ENCODE assay signal across 8 cellular contexts in the genomic region with DNA sequence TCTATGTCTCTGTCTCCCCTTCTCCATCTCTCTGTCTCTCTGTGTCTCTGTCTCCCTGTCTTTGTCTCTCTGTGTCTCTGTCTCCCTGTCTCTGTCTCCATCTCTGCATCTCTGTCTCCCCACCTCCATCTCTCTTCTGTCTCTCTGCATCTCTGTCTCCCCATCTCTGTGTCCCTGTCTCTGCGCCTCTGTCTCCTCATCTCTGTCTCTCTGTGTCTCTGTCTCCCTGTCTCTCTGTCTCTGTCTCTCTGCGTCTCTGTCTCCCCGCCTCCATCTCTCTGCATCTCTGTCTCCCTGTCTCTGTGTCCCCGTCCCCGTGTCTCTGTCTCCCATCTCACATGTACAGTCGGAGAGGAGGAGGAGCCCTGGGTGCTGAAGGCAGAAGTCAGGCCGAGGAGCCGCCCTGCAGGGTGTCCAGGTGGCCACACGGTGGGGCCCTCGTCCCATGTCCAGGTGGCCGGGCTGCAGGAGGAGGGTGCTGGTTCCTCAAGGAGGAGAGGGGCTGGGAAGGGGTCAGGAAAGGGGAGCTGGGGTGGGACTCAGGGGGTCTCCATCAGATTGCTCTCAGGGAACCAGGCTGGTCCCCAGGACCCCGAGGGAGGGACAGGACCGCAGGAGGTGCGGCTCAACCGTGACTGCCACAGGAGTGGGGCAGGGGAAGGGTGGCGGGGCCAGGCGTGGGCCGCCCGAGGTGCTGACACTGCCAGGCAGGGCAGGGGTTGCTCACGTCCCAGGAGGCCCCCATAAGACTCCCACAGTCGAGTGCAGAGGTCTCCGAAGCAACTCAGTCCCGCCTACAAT. TPM values are rescaled to one million over a fixed set of nuclear protein-coding genes. Genes with fewer than 3 reads are reported as not detected.
A peak's percentile ranks its signal among the peaks of the same experiment; 100 is the strongest.
DNase-seq lines count a peak whose midpoint lies in the region; ATAC-seq, FAIRE-seq and TF ChIP-seq lines count a peak whose summit lies in the region.

No MANE protein-coding gene starts in this region.

- H3K4me3 ChIP-seq in AG09309 (ENCODE audit: control insufficient read depth, low read depth, low read length): no peak overlapping the region
- no peak overlapping the region for H3K4me3 ChIP-seq in lower lobe of right lung

- H3K4me1 ChIP-seq in lower lobe of right lung: peaks cover 1% of the 10 kb centered on the region

- no peak for TF ChIP-seq POLR2A in H54 (IDR thresholded peaks at IDR 0.05; ENCODE audit: low read depth, low read length)

- DNase-seq in AG09309 (ENCODE audit: low read depth) (no peak), H54 (ENCODE audit: insufficient read length, low spot score) (peak; percentile 86), NCI-H524 (lab: John Stamatoyannopoulos, UW) (peak; percentile 22 to 69), dedifferentiated amniotic fluid mesenchymal stem cell (ENCODE audit: extremely low spot score) (peak; percentile 38), lower lobe of right lung (peak; percentile 87)
- peak; percentile 53 to 54 for DNase-seq in activated CD4-positive, alpha-beta T cell treated with anti-CD3 and anti-CD28 coated beads, Interleukin-2, amount 50 U/mL, for 4 hours
- DNase-seq in stimulated activated CD8-positive, alpha-beta memory T cell treated with anti-CD3 and anti-CD28 coated beads, Interleukin-12 subunit alpha, Interleukin-12 subunit beta, amount 100 ng/mL, for 4 hours (ENCODE audit: low read depth): peak; percentile 56

- intact Hi-C loops in lower lobe of right lung (cut with DNase I): no loop called here

- H3K9me3 ChIP-seq in lower lobe of right lung: no peaks in the 10 kb centered on the region

- H3K27me3 ChIP-seq in lower lobe of right lung (ENCODE audit: low read depth): peaks cover 11% of the 10 kb centered on the region

- no peaks in the 10 kb centered on the region for H3K36me3 ChIP-seq in lower lobe of right lung

- no peak overlapping the region for H3K27ac ChIP-seq in lower lobe of right lung

- peak; percentile 91 for TF ChIP-seq CTCF in AG09309 (IDR thresholded peaks at IDR 0.05; ENCODE audit: control insufficient read depth, insufficient read depth, low read depth, low read length, missing control alignments)
- peak; percentile 81 for TF ChIP-seq CTCF in lower lobe of right lung (IDR thresholded peaks at IDR 0.05)

- ATAC-seq in lower lobe of right lung: peak; percentile 82 to 88
- no peak for ATAC-seq in HG02588 (IDR thresholded peaks at IDR 0.05; ENCODE audit: unreplicated experiment)

- no peak for FAIRE-seq in H54 (lab: Jason Lieb, UNC)

RNA-seq across cellular contexts. Expression of gene TH, which starts 25.6 kb away (rescaled TPM):
- total RNA-seq in lower lobe of right lung: not detected

RNA-seq across cellular contexts. Expression of gene INS, which starts 36.2 kb away (rescaled TPM):
- total RNA-seq in lower lobe of right lung: not detected

RNA-seq across cellular contexts. Expression of gene IGF2, which starts 58.0 kb away (rescaled TPM):
- total RNA-seq in lower lobe of right lung: 33.9 TPM
